Comparison of ENCODE assay signal across 8 cellular contexts in the genomic region with DNA sequence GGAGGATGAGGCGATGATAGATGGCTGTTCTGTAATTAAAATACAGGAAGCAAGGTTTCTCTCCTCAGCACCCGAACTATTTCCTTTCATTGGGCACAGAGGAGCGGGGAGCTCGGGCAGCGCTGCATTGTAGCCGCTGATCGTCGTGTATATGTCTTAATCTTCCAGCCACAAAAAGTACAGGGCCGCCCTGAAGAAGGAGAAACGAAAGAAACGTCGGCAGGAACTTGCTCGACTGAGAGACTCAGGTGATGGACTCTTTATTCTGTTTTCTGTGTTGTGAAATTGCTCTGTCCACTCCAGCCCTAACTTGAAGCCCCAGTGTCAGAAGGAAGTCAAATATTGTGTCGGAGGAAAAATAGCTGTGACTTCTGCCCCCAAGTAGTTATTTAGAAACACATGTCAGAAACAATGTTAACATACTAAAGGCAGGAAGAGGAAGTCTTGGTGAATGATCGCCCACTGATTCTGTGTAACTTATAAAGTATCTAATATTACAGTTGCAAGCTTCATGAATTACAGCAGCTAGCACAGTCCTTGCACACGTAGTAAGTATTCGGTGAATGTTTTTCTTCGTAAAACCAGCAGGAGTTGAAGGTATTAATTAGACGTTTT. TPM values are rescaled to one million over a fixed set of nuclear protein-coding genes. Genes with fewer than 3 reads are reported as not detected.
DNase-seq lines count a peak whose midpoint lies in the region; ATAC-seq, FAIRE-seq and TF ChIP-seq lines count a peak whose summit lies in the region.

No MANE protein-coding gene starts in this region.

- BruUV-seq in HepG2 (replicated peaks; lab: Mats Ljungman, UMichigan), result TSS peak; percentile 81

- no peak overlapping the region for H2AFZ ChIP-seq in HepG2 (ENCODE audit: low read length)

- 13% methylated on average over 7 of the region's 19 CpGs for WGBS in HepG2 (ENCODE audit: low lambda C conversion rate)

- peaks cover 20% of the 10 kb centered on the region for H3K4me1 ChIP-seq in BLaER1
- no peaks in the 10 kb centered on the region for H3K4me1 ChIP-seq in HepG2 (ENCODE audit: insufficient read depth, low read length)
- H3K4me1 ChIP-seq in uterus, result no peaks in the 10 kb centered on the region

- H3K36me3 ChIP-seq in BLaER1 (peaks cover 25% of the 10 kb centered on the region), brain microvascular endothelial cell (replicated peaks) (peaks cover 2% of the 10 kb centered on the region), HepG2 (replicated peaks in 1 of 2; ENCODE audit: control insufficient read depth in 1 of 2, insufficient read depth in 2 of 2, low read length in 2 of 2) (no peaks in the 10 kb centered on the region), uterus (no peaks in the 10 kb centered on the region)

- H3K4me2 ChIP-seq in BLaER1, result peak overlapping the region; percentile 80
- peak overlapping the region; percentile 73 for H3K4me2 ChIP-seq in HepG2 (ENCODE audit: low read depth, low read length)

- H3K9me3 ChIP-seq in BLaER1 (no peaks in the 10 kb centered on the region), HepG2 (ENCODE audit: low read length) (no peaks in the 10 kb centered on the region), uterus (no peaks in the 10 kb centered on the region)

- no peak for TF ChIP-seq RAD21 in HepG2 (CRISPR knock-in tag; IDR thresholded peaks at IDR 0.05)

- H3K9ac ChIP-seq in BLaER1 (peak overlapping the region; percentile 79), HepG2 (ENCODE audit: insufficient read depth, low read depth, low read length) (peak overlapping the region; percentile 69)

- CTCF ChIA-PET in HepG2 (lab: Yijun Ruan, JAX; ENCODE audit: low intra/inter-chr PET ratio, low total read pairs), result no interaction called here

- DNase-seq in HT-29 (ENCODE audit: low spot score) (peak; percentile 5), brain microvascular endothelial cell (no peak), HepG2 (ENCODE audit: low spot score) (no peak), uterus (no peak), superior temporal gyrus (ENCODE audit: extremely low spot score) (no peak)
- DNase-seq in activated naive CD4-positive, alpha-beta T cell treated with anti-CD3 and anti-CD28 coated beads, Interleukin-2, amount 50 U/mL, for 16 hours, result no peak

- peak overlapping the region; percentile 75 for H3K4me3 ChIP-seq in BLaER1
- H3K4me3 ChIP-seq in brain microvascular endothelial cell (ENCODE audit: low read depth, low read length), result peak overlapping the region; percentile 98
- peak overlapping the region; percentile 74 to 93 (median 83) for H3K4me3 ChIP-seq in HepG2 (replicated peaks in 1 of 3; ENCODE audit: insufficient read depth in 1 of 3, low read depth in 2 of 3, low read length in 3 of 3)
- peak overlapping the region; percentile 67 to 81 for H3K4me3 ChIP-seq in uterus

- in situ Hi-C loops in brain microvascular endothelial cell (cut with HindIII; ENCODE audit: low pct_ligation_motif_present, low sequenced_read_pairs) (no loop called here), HepG2 (cut with HindIII; ENCODE audit: extremely low pct_ligation_motif_present, low pct_unique_long_range_greater_than_20kb) (no loop called here)

- H3K27me3 ChIP-seq in BLaER1, result peaks cover 6% of the 10 kb centered on the region; the same call in 1 of the 2 replicates
- no peaks in the 10 kb centered on the region for H3K27me3 ChIP-seq in brain microvascular endothelial cell (replicated peaks)
- H3K27me3 ChIP-seq in HepG2 (ENCODE audit: control insufficient read depth in 1 of 2, insufficient read depth in 2 of 2, low read length in 2 of 2), result no peaks in the 10 kb centered on the region; a peak in 1 of 5 replicates
- H3K27me3 ChIP-seq in uterus, result no peaks in the 10 kb centered on the region

- POLR2A ChIA-PET in HepG2 (lab: Yijun Ruan, JAX), result no interaction called here

- TF ChIP-seq POLR2A in HepG2 (IDR thresholded peaks at IDR 0.05; ENCODE audit: insufficient read depth in 1 of 2, low read depth in 2 of 2, low read length in 2 of 2) (no peak), uterus (IDR thresholded peaks at IDR 0.05) (no peak)

- H3K27ac ChIP-seq in BLaER1 (peak overlapping the region; percentile 47), brain microvascular endothelial cell (peak overlapping the region; percentile 46), HepG2 (ENCODE audit: extremely low read length, insufficient read depth, low read length) (peak overlapping the region; percentile 63), uterus (peak overlapping the region; percentile 77 to 81)

- intact Hi-C loops in HepG2 (cut with micrococcal nuclease; ENCODE audit: unreplicated experiment), result no loop called here
- intact Hi-C loops in uterus (cut with DNase I; ENCODE audit: low total_unique reads), result no loop called here

- TF ChIP-seq EP300 in HepG2 (IDR thresholded peaks at IDR 0.05; ENCODE audit: low read depth in 2 of 2, low read length in 2 of 2), result no peak
- no peak for TF ChIP-seq EP300 in HepG2 (CRISPR knock-in tag; IDR thresholded peaks at IDR 0.05; ENCODE audit: borderline replicate concordance)

- no peak for TF ChIP-seq CTCF in brain microvascular endothelial cell (IDR thresholded peaks at IDR 0.05; ENCODE audit: low read depth, low read length, missing control alignments)
- no peak for TF ChIP-seq CTCF in HepG2 (CRISPR knock-in tag; IDR thresholded peaks at IDR 0.05)
- TF ChIP-seq CTCF in uterus (IDR thresholded peaks at IDR 0.05), result no peak

- ATAC-seq in GM19455 (IDR thresholded peaks at IDR 0.05; ENCODE audit: unreplicated experiment), result peak; percentile 17
- ATAC-seq in HepG2, result peak; percentile 15

- H3K79me2 ChIP-seq in HepG2 (ENCODE audit: insufficient read depth, low read length), result no peaks in the 10 kb centered on the region

- FAIRE-seq in HepG2 (lab: Jason Lieb, UNC), result peak; percentile 39

- H4K20me1 ChIP-seq in BLaER1 (peaks cover 30% of the 10 kb centered on the region), HepG2 (ENCODE audit: insufficient read depth, low read length) (no peaks in the 10 kb centered on the region)

TF ChIP-seq in HepG2, 621 proteins besides CTCF, POLR2A, EP300 and RAD21:
- TF ChIP-seq ZC3H13 (CRISPR knock-in tag; IDR thresholded peaks at IDR 0.05) (no peak), IKZF1 (IDR thresholded peaks at IDR 0.05) (no peak), PHF20 (CRISPR knock-in tag; IDR thresholded peaks at IDR 0.05) (0 out of 2 replicates have a peak, but pooled peaks have one; percentile 4)
TF ChIP-seq in HepG2: peak in this region for 1.

RNA-seq across cellular contexts. Expression of gene ZRSR2, which starts 0.6 kb away (rescaled TPM):
- 1.9 and 3.8 TPM in 2 replicates for total RNA-seq in HT-29 (2014; rRNA removed; shearing (Covaris generic))
- total RNA-seq in HepG2 (2016; rRNA removed; fragmentation: Illumina TruSeq; extraction: Trizol) (3.6 and 4.9 TPM in 2 replicates), uterus (10 to 100 TPM in 2 of 4 donors, 1 to 10 TPM in 2; 1.8 to 28.2 (median 11.6) TPM)
- 0.71 and 0.97 TPM in 2 replicates for total RNA-seq in HepG2 (2016; cell fraction: cytosol; rRNA removed; fragmentation: Illumina TruSeq; extraction: Trizol; ENCODE audit: low read depth)
- 3.3 and 5.0 TPM in 2 replicates for total RNA-seq in HepG2 (2016; cell fraction: insoluble cytoplasmic fraction; rRNA removed; fragmentation: Illumina TruSeq; extraction: Trizol)
- total RNA-seq in HepG2 (2016; cell fraction: membrane; rRNA removed; fragmentation: Illumina TruSeq; extraction: Trizol), result 1.4 and 2.2 TPM in 2 replicates
- total RNA-seq in HepG2 (2016; cell fraction: nucleus; rRNA removed; fragmentation: Illumina TruSeq; extraction: Trizol), result 4.4 and 4.8 TPM in 2 replicates
- 2.8 and 3.6 TPM in 2 replicates for polyA plus RNA-seq in HepG2 (2011; rRNA removed)
- polyA plus RNA-seq in HepG2 (2011; cell fraction: cytosol; rRNA removed), result 1.8 and 2.3 TPM in 2 replicates
- polyA plus RNA-seq in HepG2 (2011; cell fraction: nucleus; rRNA removed), result 2.9 and 3.8 TPM in 2 replicates
- 4.6 and 4.8 TPM in 2 replicates for polyA plus RNA-seq in HepG2 (2012)
- 1.7 TPM in 2 replicates for polyA plus RNA-seq in HepG2 (2016; cell fraction: cytosol; fragmentation: Illumina TruSeq; extraction: Trizol; ENCODE audit: low read depth)
- polyA plus RNA-seq in HepG2 (2016; cell fraction: insoluble cytoplasmic fraction; fragmentation: Illumina TruSeq; extraction: Trizol; ENCODE audit: low read depth), result 6.2 and 6.8 TPM in 2 replicates
- 2.0 and 2.6 TPM in 2 replicates for polyA plus RNA-seq in HepG2 (2016; cell fraction: membrane; fragmentation: Illumina TruSeq; extraction: Trizol; ENCODE audit: low read depth)
- polyA plus RNA-seq in HepG2 (2016; cell fraction: nucleus; fragmentation: Illumina TruSeq; extraction: Trizol; ENCODE audit: insufficient read depth, low read depth), result 12.9 and 14.2 TPM in 2 replicates
- 0.12 and 2.1 TPM in 2 replicates for polyA minus RNA-seq in HepG2 (2011; rRNA and poly(A)+ RNA removed; ENCODE audit: low replicate concordance)
- 0.79 TPM in 1 of 2 replicates, not detected in the other for polyA minus RNA-seq in HepG2 (2011; cell fraction: cytosol; rRNA and poly(A)+ RNA removed)
- 2.4 and 4.2 TPM in 2 replicates for polyA minus RNA-seq in HepG2 (2011; cell fraction: nucleus; rRNA and poly(A)+ RNA removed)

RNA-seq across cellular contexts. Expression of gene CA5B, which starts 52.8 kb away (rescaled TPM):
- 0.71 and 1.8 TPM in 2 replicates for total RNA-seq in HT-29 (2014; rRNA removed; shearing (Covaris generic))
- total RNA-seq in HepG2 (2016; rRNA removed; fragmentation: Illumina TruSeq; extraction: Trizol) (1.7 and 2.3 TPM in 2 replicates), uterus (10 to 100 TPM in 2 of 4 donors, 1 to 10 TPM in 2; 2.6 to 35.8 (median 15.0) TPM)
- total RNA-seq in HepG2 (2016; cell fraction: cytosol; rRNA removed; fragmentation: Illumina TruSeq; extraction: Trizol; ENCODE audit: low read depth), result 1.3 and 2.4 TPM in 2 replicates
- 1.6 and 3.5 TPM in 2 replicates for total RNA-seq in HepG2 (2016; cell fraction: insoluble cytoplasmic fraction; rRNA removed; fragmentation: Illumina TruSeq; extraction: Trizol)
- 1.3 and 2.4 TPM in 2 replicates for total RNA-seq in HepG2 (2016; cell fraction: membrane; rRNA removed; fragmentation: Illumina TruSeq; extraction: Trizol)
- total RNA-seq in HepG2 (2016; cell fraction: nucleus; rRNA removed; fragmentation: Illumina TruSeq; extraction: Trizol), result 5.5 and 5.6 TPM in 2 replicates
- polyA plus RNA-seq in HepG2 (2011; rRNA removed), result 1.8 and 2.2 TPM in 2 replicates
- 1.2 and 1.8 TPM in 2 replicates for polyA plus RNA-seq in HepG2 (2011; cell fraction: cytosol; rRNA removed)
- polyA plus RNA-seq in HepG2 (2011; cell fraction: nucleus; rRNA removed), result 3.3 and 4.2 TPM in 2 replicates
- polyA plus RNA-seq in HepG2 (2012), result 0.89 and 1.7 TPM in 2 replicates
- 0.38 and 0.59 TPM in 2 replicates for polyA plus RNA-seq in HepG2 (2016; cell fraction: cytosol; fragmentation: Illumina TruSeq; extraction: Trizol; ENCODE audit: low read depth)
- polyA plus RNA-seq in HepG2 (2016; cell fraction: insoluble cytoplasmic fraction; fragmentation: Illumina TruSeq; extraction: Trizol; ENCODE audit: low read depth), result 1.3 and 1.9 TPM in 2 replicates
- polyA plus RNA-seq in HepG2 (2016; cell fraction: membrane; fragmentation: Illumina TruSeq; extraction: Trizol; ENCODE audit: low read depth), result 0.49 and 1.0 TPM in 2 replicates
- polyA plus RNA-seq in HepG2 (2016; cell fraction: nucleus; fragmentation: Illumina TruSeq; extraction: Trizol; ENCODE audit: insufficient read depth, low read depth), result 6.4 and 6.6 TPM in 2 replicates
- 5.5 and 9.5 TPM in 2 replicates for polyA minus RNA-seq in HepG2 (2011; rRNA and poly(A)+ RNA removed; ENCODE audit: low replicate concordance)
- polyA minus RNA-seq in HepG2 (2011; cell fraction: cytosol; rRNA and poly(A)+ RNA removed), result 0.44 and 1.2 TPM in 2 replicates
- 12.1 and 12.4 TPM in 2 replicates for polyA minus RNA-seq in HepG2 (2011; cell fraction: nucleus; rRNA and poly(A)+ RNA removed)
